Comparison of ENCODE assay signal across 11 cellular contexts in genomic region chr6:4727671-4728435, GRCh38. TPM values are rescaled to one million over a fixed set of nuclear protein-coding genes. Genes with fewer than 3 reads are reported as not detected.
DNase-seq lines count a peak whose midpoint lies in the region; ATAC-seq, FAIRE-seq and TF ChIP-seq lines count a peak whose summit lies in the region.
"Had no signal": no experiment of that assay in that cellular context is flagged by ENCODE, and none has a peak within 500 bp of the region (broad histone marks: within the 10 kb centered on the region; RNA-seq: fewer than 3 reads in every experiment).

No MANE protein-coding gene starts in this region.

- no peak overlapping the region for H3K4me3 ChIP-seq in Loucy (ENCODE audit: low read length, poor library complexity, severe bottlenecking)
- H3K4me3 ChIP-seq: heart left ventricle, skin epidermis had no signal

- H3K4me3 Mint-ChIP-seq in activated T-cell treated with anti-CD3 and anti-CD28 coated beads, Interleukin-2, amount 50 U/mL, for 72 hours = peak overlapping the region in 1 of 2 donors; percentile 32

- H3K36me3 ChIP-seq in Loucy (ENCODE audit: insufficient read depth, low read length) = no peaks in the 10 kb centered on the region
- H3K36me3 ChIP-seq: heart left ventricle had no signal

- H4K20me1 ChIP-seq in Loucy (ENCODE audit: insufficient read depth, low read length, poor library complexity, severe bottlenecking) = no peaks in the 10 kb centered on the region

- TF ChIP-seq CTCF in Loucy (conservative IDR thresholded peaks at IDR 0.05; ENCODE audit: low read length) = peak; percentile 45

- peak; percentile 82 to 94 for ATAC-seq in activated T-cell treated with anti-CD3 and anti-CD28 coated beads, Interleukin-2, amount 50 U/mL, for 72 hours (replicated peaks in 1 of 2)
- ATAC-seq in HG03442 (IDR thresholded peaks at IDR 0.05; ENCODE audit: unreplicated experiment) = no peak

- no peaks in the 10 kb centered on the region for H3K9me2 ChIP-seq in Loucy (replicated peaks; ENCODE audit: low read depth, low read length)

- peak; percentile 66 for DNase-seq in NCI-H510A treated with DMSO at 0.1 percent for 48 hours (lab: John Stamatoyannopoulos, UW)
- DNase-seq in NCI-H510A (lab: John Stamatoyannopoulos, UW) = no peak
- DNase-seq in activated T-cell treated with anti-CD3 and anti-CD28 coated beads, Interleukin-2, amount 50 U/mL, for 72 hours = peak; percentile 21 to 25
- peak; percentile 15 for DNase-seq in renal cortical epithelial cell (ENCODE audit: low read depth)
- no peak for DNase-seq in SW 1271 (lab: John Stamatoyannopoulos, UW)
- DNase-seq in HTR-8/SVneo (ENCODE audit: insufficient read length, low spot score) = no peak
- DNase-seq: heart left ventricle, NCI-H2171 had no signal

- H3K79me2 ChIP-seq in Loucy (ENCODE audit: insufficient read depth, low read length) = no peaks in the 10 kb centered on the region

- H3K36me3 Mint-ChIP-seq in activated T-cell treated with anti-CD3 and anti-CD28 coated beads, Interleukin-2, amount 50 U/mL, for 72 hours (ENCODE audit: insufficient read depth in 2 of 2) = no peaks in the 10 kb centered on the region

- H3K4me1 ChIP-seq in Loucy (ENCODE audit: insufficient read depth, low read length, poor library complexity, severe bottlenecking) = peaks cover 3% of the 10 kb centered on the region

- H3K27me3 Mint-ChIP-seq in activated T-cell treated with anti-CD3 and anti-CD28 coated beads, Interleukin-2, amount 50 U/mL, for 72 hours (ENCODE audit: low read depth) = peaks cover 20% of the 10 kb centered on the region

- H3K4me2 ChIP-seq in Loucy (ENCODE audit: low read depth, low read length, poor library complexity, severe bottlenecking) = no peak overlapping the region

- no peak overlapping the region for H3K9ac ChIP-seq in Loucy (ENCODE audit: low read depth, low read length, poor library complexity, severe bottlenecking)

- no peaks in the 10 kb centered on the region for H3K9me3 Mint-ChIP-seq in activated T-cell treated with anti-CD3 and anti-CD28 coated beads, Interleukin-2, amount 50 U/mL, for 72 hours

- H3F3A ChIP-seq in Loucy (ENCODE audit: low read depth) = no peaks in the 10 kb centered on the region

- H3K27ac Mint-ChIP-seq in activated T-cell treated with anti-CD3 and anti-CD28 coated beads, Interleukin-2, amount 50 U/mL, for 72 hours = no peak overlapping the region

- no peak for FAIRE-seq in HTR-8/SVneo (lab: Jason Lieb, UNC)

- H3K9me3 ChIP-seq in Loucy (ENCODE audit: insufficient read depth, low read depth, low read length) = no peaks in the 10 kb centered on the region
- H3K9me3 ChIP-seq: heart left ventricle had no signal

- H3K4me1 Mint-ChIP-seq in activated T-cell treated with anti-CD3 and anti-CD28 coated beads, Interleukin-2, amount 50 U/mL, for 72 hours (ENCODE audit: low read depth) = peaks cover 13% of the 10 kb centered on the region

- peak overlapping the region; percentile 74 for H2AFZ ChIP-seq in Loucy (ENCODE audit: low read length)

- no peaks in the 10 kb centered on the region for H3K27me3 ChIP-seq in Loucy (ENCODE audit: insufficient read depth, low read length, poor library complexity, severe bottlenecking)
- H3K27me3 ChIP-seq: heart left ventricle had no signal

RNA-seq across cellular contexts. Expression of gene CDYL, which starts 48.4 kb away (rescaled TPM):
- total RNA-seq in activated T-cell treated with anti-CD3 and anti-CD28 coated beads, Interleukin-2, amount 50 U/mL, for 72 hours = 10 to 100 TPM; 39.2 to 40.8 TPM
- 25.2 and 32.0 TPM in 2 replicates for total RNA-seq in renal cortical epithelial cell

Comparison
In these comparisons a context has a peak if more than half of its experiments do, and no peak if none do; other contexts are left out.
1. DNase-seq: peak in NCI-H510A treated with DMSO at 0.1 percent for 48 hours (single experiment), activated T-cell treated with anti-CD3 and anti-CD28 coated beads, Interleukin-2, amount 50 U/mL, for 72 hours (2 of 2) and renal cortical epithelial cell (single experiment); none in NCI-H510A (single experiment), SW 1271 (0 of 2) and HTR-8/SVneo (single experiment).